ENCODE assay signal across 20 cellular contexts in genomic region chr9:37923796-37924430, GRCh38.
"Had no signal": no experiment of that assay in that cellular context is flagged by ENCODE, and none has a peak within 500 bp of the region (broad histone marks: within the 10 kb centered on the region; RNA-seq: fewer than 3 reads in every experiment).

No MANE protein-coding gene starts in this region.

- ATAC-seq: activated CD4-positive, CD25-positive, alpha-beta regulatory T cell treated with anti-CD3 and anti-CD28 coated beads, Interleukin-2, amount 50 U/mL, for 24 hours; activated CD8-positive, alpha-beta T cell treated with anti-CD3 and anti-CD28 coated beads, Interleukin-2, amount 10 ng/mL, durations not matched to agents 7 days and 5 days; activated naive CD8-positive, alpha-beta T cell treated with anti-CD3 and anti-CD28 coated beads, Interleukin-2, amount 50 U/mL, for 24 hours; gastroesophageal sphincter; psoas muscle had no signal

- H3K27me3 Mint-ChIP-seq: activated CD4-positive, alpha-beta T cell treated with anti-CD3 and anti-CD28 coated beads, Interleukin-2, amount 10 ng/mL, durations not matched to agents 7 days and 5 days; activated naive CD8-positive, alpha-beta T cell treated with anti-CD3 and anti-CD28 coated beads, Interleukin-2, amount 50 U/mL, for 24 hours; activated T-cell treated with anti-CD3 and anti-CD28 coated beads, Interleukin-2, amount 50 U/mL, for 24 hours had no signal

- H3K4me1 Mint-ChIP-seq: activated naive CD4-positive, alpha-beta T cell treated with anti-CD3 and anti-CD28 coated beads, Interleukin-2, amount 10 ng/mL, durations not matched to agents 7 days and 5 days; activated naive CD8-positive, alpha-beta T cell treated with anti-CD3 and anti-CD28 coated beads, Interleukin-2, amount 50 U/mL, for 24 hours; central memory CD8-positive, alpha-beta T cell had no signal

- H3K9me3 Mint-ChIP-seq: activated CD4-positive, alpha-beta T cell treated with anti-CD3 and anti-CD28 coated beads, Interleukin-2, amount 10 ng/mL, durations not matched to agents 7 days and 5 days; activated naive CD4-positive, alpha-beta T cell treated with anti-CD3 and anti-CD28 coated beads, Interleukin-2, amount 10 ng/mL, durations not matched to agents 7 days and 5 days; activated naive CD8-positive, alpha-beta T cell treated with anti-CD3 and anti-CD28 coated beads, Interleukin-2, amount 50 U/mL, for 24 hours; activated T-cell treated with anti-CD3 and anti-CD28 coated beads, Interleukin-2, amount 50 U/mL, for 24 hours; activated T-helper 2 cell treated with anti-CD3 and anti-CD28 coated beads, Interferon-gamma antibody, Interleukin-2, Interleukin-4, amounts not matched to agents 10 μg/mL and 5 μg/mL and 100 μg/mL, durations not matched to agents 14 hours and 24 hours and 36 hours; central memory CD8-positive, alpha-beta T cell; neural crest cell had no signal

- H3K9me3 ChIP-seq: esophagus muscularis mucosa, gastroesophageal sphincter, heart left ventricle, left ventricle myocardium inferior, psoas muscle had no signal

- DNase-seq: activated CD4-positive, alpha-beta T cell treated with anti-CD3 and anti-CD28 coated beads, Interleukin-2, amount 10 ng/mL, durations not matched to agents 7 days and 5 days; activated CD8-positive, alpha-beta T cell treated with anti-CD3 and anti-CD28 coated beads, Interleukin-2, amount 10 ng/mL, durations not matched to agents 7 days and 5 days; activated naive CD4-positive, alpha-beta T cell treated with anti-CD3 and anti-CD28 coated beads, Interleukin-2, amount 10 ng/mL, durations not matched to agents 7 days and 5 days; activated naive CD8-positive, alpha-beta T cell treated with anti-CD3 and anti-CD28 coated beads, Interleukin-2, amount 50 U/mL, for 24 hours; activated T-cell treated with anti-CD3 and anti-CD28 coated beads, Interleukin-2, amount 50 U/mL, for 24 hours; anterior cingulate cortex; brain microvascular endothelial cell; cortex of kidney; heart left ventricle; kidney glomerular epithelial cell; left ventricle myocardium inferior; psoas muscle; stimulated activated naive CD4-positive, alpha-beta T cell; T1000 had no signal

- H3K27ac Mint-ChIP-seq: activated CD4-positive, alpha-beta T cell treated with anti-CD3 and anti-CD28 coated beads, Interleukin-2, amount 10 ng/mL, durations not matched to agents 7 days and 5 days; activated CD8-positive, alpha-beta T cell treated with anti-CD3 and anti-CD28 coated beads, Interleukin-2, amount 10 ng/mL, durations not matched to agents 7 days and 5 days; activated naive CD4-positive, alpha-beta T cell treated with anti-CD3 and anti-CD28 coated beads, Interleukin-2, amount 10 ng/mL, durations not matched to agents 7 days and 5 days; activated naive CD8-positive, alpha-beta T cell treated with anti-CD3 and anti-CD28 coated beads, Interleukin-2, amount 50 U/mL, for 24 hours; activated T-cell treated with anti-CD3 and anti-CD28 coated beads, Interleukin-2, amount 50 U/mL, for 24 hours; activated T-helper 2 cell treated with anti-CD3 and anti-CD28 coated beads, Interferon-gamma antibody, Interleukin-2, Interleukin-4, amounts not matched to agents 10 μg/mL and 5 μg/mL and 100 μg/mL, durations not matched to agents 14 hours and 24 hours and 36 hours had no signal

- H3K36me3 Mint-ChIP-seq: activated naive CD4-positive, alpha-beta T cell treated with anti-CD3 and anti-CD28 coated beads, Interleukin-2, amount 10 ng/mL, durations not matched to agents 7 days and 5 days had no signal

- H3K27ac ChIP-seq: brain microvascular endothelial cell, esophagus muscularis mucosa, gastroesophageal sphincter, heart left ventricle, psoas muscle had no signal

- H3K4me3 Mint-ChIP-seq: activated CD4-positive, alpha-beta T cell treated with anti-CD3 and anti-CD28 coated beads, Interleukin-2, amount 10 ng/mL, durations not matched to agents 7 days and 5 days; activated CD8-positive, alpha-beta T cell treated with anti-CD3 and anti-CD28 coated beads, Interleukin-2, amount 10 ng/mL, durations not matched to agents 7 days and 5 days; activated naive CD4-positive, alpha-beta T cell treated with anti-CD3 and anti-CD28 coated beads, Interleukin-2, amount 10 ng/mL, durations not matched to agents 7 days and 5 days; activated naive CD8-positive, alpha-beta T cell treated with anti-CD3 and anti-CD28 coated beads, Interleukin-2, amount 50 U/mL, for 24 hours; activated T-cell treated with anti-CD3 and anti-CD28 coated beads, Interleukin-2, amount 50 U/mL, for 24 hours; central memory CD8-positive, alpha-beta T cell; neural crest cell had no signal

- H3K27me3 ChIP-seq: brain microvascular endothelial cell, esophagus muscularis mucosa, gastroesophageal sphincter, heart left ventricle had no signal

- H3K4me3 ChIP-seq: esophagus muscularis mucosa, gastroesophageal sphincter, heart left ventricle, left ventricle myocardium inferior, psoas muscle had no signal
